ENCODE assay signal across 12 cellular contexts in genomic region chr6:113018351-113019151, GRCh38.
A peak's percentile ranks its signal among the peaks of the same experiment; 100 is the strongest.
DNase-seq lines count a peak whose midpoint lies in the region; ATAC-seq, FAIRE-seq and TF ChIP-seq lines count a peak whose summit lies in the region.
"Had no signal": no experiment of that assay in that cellular context is flagged by ENCODE, and none has a peak within 500 bp of the region (broad histone marks: within the 10 kb centered on the region; RNA-seq: fewer than 3 reads in every experiment).

No MANE protein-coding gene starts in this region.

- H3K36me3 Mint-ChIP-seq in activated naive CD4-positive, alpha-beta T cell treated with anti-CD3 and anti-CD28 coated beads, Interleukin-2, amount 50 U/mL, for 72 hours, result no peaks in the 10 kb centered on the region
- H3K36me3 Mint-ChIP-seq: activated naive CD4-positive, alpha-beta T cell treated with anti-CD3 and anti-CD28 coated beads, Interleukin-2, amount 10 ng/mL, durations not matched to agents 7 days and 5 days; immature natural killer cell had no signal

- DNase-seq in HTR-8/SVneo (ENCODE audit: insufficient read length, low spot score), result peak; percentile 12
- peak; percentile 71 for DNase-seq in coronary artery (ENCODE audit: low spot score)
- DNase-seq in right lobe of liver, result no peak
- no peak for DNase-seq in SIG-M5 (lab: John Stamatoyannopoulos, UW)
- DNase-seq in activated naive CD4-positive, alpha-beta T cell treated with anti-CD3 and anti-CD28 coated beads, Interleukin-2, amount 50 U/mL, for 72 hours (ENCODE audit: low spot score in 2 of 2), result no peak
- DNase-seq: activated naive CD4-positive, alpha-beta T cell treated with anti-CD3 and anti-CD28 coated beads, Interleukin-2, amount 10 ng/mL, durations not matched to agents 7 days and 5 days; immature natural killer cell; MM.1S had no signal

- no peaks in the 10 kb centered on the region for H3K9me3 ChIP-seq in right lobe of liver
- no peaks in the 10 kb centered on the region for H3K9me3 ChIP-seq in subcutaneous abdominal adipose tissue (ENCODE audit: control insufficient read depth in 5 of 5, low read length in 5 of 5)
- H3K9me3 ChIP-seq: HAP-1 had no signal

- H3K9me3 Mint-ChIP-seq in activated naive CD4-positive, alpha-beta T cell treated with anti-CD3 and anti-CD28 coated beads, Interleukin-2, amount 50 U/mL, for 72 hours, result no peaks in the 10 kb centered on the region

- H3K4me3 ChIP-seq in coronary artery, result peak overlapping the region; percentile 36
- no peak overlapping the region for H3K4me3 ChIP-seq in right lobe of liver
- no peak overlapping the region for H3K4me3 ChIP-seq in subcutaneous abdominal adipose tissue (ENCODE audit: low read depth in 1 of 5, low read length in 5 of 5)
- H3K4me3 ChIP-seq: HAP-1 had no signal

- FAIRE-seq in HTR-8/SVneo (lab: Jason Lieb, UNC), result no peak

- no peaks in the 10 kb centered on the region for H3K36me3 ChIP-seq in right lobe of liver
- no peaks in the 10 kb centered on the region for H3K36me3 ChIP-seq in subcutaneous abdominal adipose tissue (ENCODE audit: control insufficient read depth in 5 of 5, insufficient read depth in 5 of 5, low read length in 5 of 5)
- H3K36me3 ChIP-seq: HAP-1 had no signal

- TF ChIP-seq CTCF in coronary artery (IDR thresholded peaks at IDR 0.05) (no peak), right lobe of liver (IDR thresholded peaks at IDR 0.05) (no peak)

- 45% methylated on average over 4 of the region's 5 CpGs for WGBS in right lobe of liver (ENCODE audit: insufficient coverage, low coverage, low lambda C conversion rate, missing lambda C conversion rate)

- H3K4me1 ChIP-seq in right lobe of liver, result no peaks in the 10 kb centered on the region
- peaks cover 0 to 17% (median 12%) of the 10 kb centered on the region in 5 donors for H3K4me1 ChIP-seq in subcutaneous abdominal adipose tissue (ENCODE audit: control insufficient read depth in 5 of 5, insufficient read depth in 5 of 5, low read length in 5 of 5)
- H3K4me1 ChIP-seq: HAP-1 had no signal

- intact Hi-C loops in right lobe of liver (cut with DNase I), result no loop called here

- H3K27ac Mint-ChIP-seq in activated naive CD4-positive, alpha-beta T cell treated with anti-CD3 and anti-CD28 coated beads, Interleukin-2, amount 50 U/mL, for 72 hours, result no peak overlapping the region
- H3K27ac Mint-ChIP-seq: activated naive CD4-positive, alpha-beta T cell treated with anti-CD3 and anti-CD28 coated beads, Interleukin-2, amount 10 ng/mL, durations not matched to agents 7 days and 5 days; immature natural killer cell had no signal

- H3K27me3 ChIP-seq in right lobe of liver (no peaks in the 10 kb centered on the region), subcutaneous abdominal adipose tissue (ENCODE audit: control insufficient read depth in 5 of 5, insufficient read depth in 4 of 5, low read length in 5 of 5) (no peaks in the 10 kb centered on the region)

- peak; percentile 23 to 79 (median 65) for ATAC-seq in right lobe of liver
- no peak for ATAC-seq in GM18511 (IDR thresholded peaks at IDR 0.05; ENCODE audit: unreplicated experiment)
- ATAC-seq in HG03442 (IDR thresholded peaks at IDR 0.05; ENCODE audit: unreplicated experiment), result no peak
- ATAC-seq in activated naive CD4-positive, alpha-beta T cell treated with anti-CD3 and anti-CD28 coated beads, Interleukin-2, amount 50 U/mL, for 72 hours, result no peak

- H3K27ac ChIP-seq in coronary artery (peak overlapping the region in 1 of 2 donors; percentile 79), right lobe of liver (no peak overlapping the region), subcutaneous abdominal adipose tissue (ENCODE audit: low read depth, low read length) (peak overlapping the region; percentile 12)

- no peak for TF ChIP-seq POLR2A in right lobe of liver (IDR thresholded peaks at IDR 0.05)

- no peak overlapping the region for H3K9ac ChIP-seq in subcutaneous abdominal adipose tissue (ENCODE audit: low read length in 5 of 5)

Comparison
In these comparisons a context has a peak if more than half of its experiments do, and no peak if none do; other contexts are left out.
1. DNase-seq: peak in HTR-8/SVneo (single experiment) and coronary artery (single experiment); none in right lobe of liver (0 of 3), SIG-M5 (single experiment) and activated naive CD4-positive, alpha-beta T cell treated with anti-CD3 and anti-CD28 coated beads, Interleukin-2, amount 50 U/mL, for 72 hours (0 of 2).
2. ATAC-seq: peak in right lobe of liver (4 of 4); none in GM18511 (single experiment), HG03442 (single experiment) and activated naive CD4-positive, alpha-beta T cell treated with anti-CD3 and anti-CD28 coated beads, Interleukin-2, amount 50 U/mL, for 72 hours (0 of 2).